In genomic region chr14:104795468-104795780, GRCh38 we compare ENCODE assay signal across 7 cellular contexts. TPM values are rescaled to one million over a fixed set of nuclear protein-coding genes. Genes with fewer than 3 reads are reported as not detected.
DNase-seq lines count a peak whose midpoint lies in the region; ATAC-seq and TF ChIP-seq lines count a peak whose summit lies in the region.

TSS of gene AKT1 (minus strand) at chr14:104795748. CDS start at chr14:104792643, 3,105 bp downstream.

- H3K4me3 Mint-ChIP-seq in natural killer cell = peak within 1 kb of the TSS; percentile 93

- H3K4me1 Mint-ChIP-seq in natural killer cell = peaks cover 19 to 65% of the 10 kb centered on the region in 2 donors

- H3K4me3 ChIP-seq in Panc1 (ENCODE audit: low read depth in 2 of 2, low read length in 2 of 2) (peak within 1 kb of the TSS; percentile 64), epithelial cell of esophagus (ENCODE audit: low read length) (peak within 1 kb of the TSS; percentile 75)

- H3K36me3 Mint-ChIP-seq in natural killer cell = no peaks in the 10 kb centered on the region

- no TSS peak for BruUV-seq in Panc1 (replicated peaks; lab: Mats Ljungman, UMichigan)

- TF ChIP-seq CTCF in Panc1 (IDR thresholded peaks at IDR 0.05) = no peak
- TF ChIP-seq CTCF in epithelial cell of esophagus (IDR thresholded peaks at IDR 0.05; ENCODE audit: insufficient read depth, low read depth, low read length, missing control alignments) = no peak
- TF ChIP-seq CTCF in natural killer cell (IDR thresholded peaks at IDR 0.05) = no peak

- DNase-seq in H4 (ENCODE audit: low spot score) = no peak
- DNase-seq in Panc1 (ENCODE audit: low read depth, low spot score) = no peak
- no peak for DNase-seq in epithelial cell of esophagus (ENCODE audit: low read depth)
- DNase-seq in natural killer cell = no peak
- DNase-seq in NOMO-1 treated with dmso at 0.1 percent for 144 hours (lab: John Stamatoyannopoulos, UW; ENCODE audit: unreplicated experiment) = no peak
- DNase-seq in COR-L47 (lab: John Stamatoyannopoulos, UW) = no peak

- ATAC-seq in Panc1 = peak; percentile 62
- peak; percentile 19 to 34 (median 31) for ATAC-seq in natural killer cell
- ATAC-seq in HG02571 (IDR thresholded peaks at IDR 0.05; ENCODE audit: unreplicated experiment) = no peak

- peak within 1 kb of the TSS; percentile 84 for H3K27ac ChIP-seq in Panc1 (ENCODE audit: low read length)

- POLR2A ChIA-PET in Panc1 (lab: Charles Lee) = no interaction called here

- intact Hi-C loops in Panc1 (cut with micrococcal nuclease; ENCODE audit: unreplicated experiment) = no loop called here
- intact Hi-C loops in natural killer cell (cut with micrococcal nuclease) = loop anchor here (2.0 kb wide), 1 partner anchor 43 kb away; the partner anchor contains the start of gene SIVA1

- CTCF ChIA-PET in Panc1 (lab: Charles Lee) = no interaction called here

- no peaks in the 10 kb centered on the region for H3K9me3 ChIP-seq in Panc1 (ENCODE audit: control insufficient read depth, insufficient read depth, low read depth, low read length)

- no peaks in the 10 kb centered on the region for H3K27me3 ChIP-seq in Panc1 (ENCODE audit: control insufficient read depth, insufficient read depth, low read length)

- H3K9me3 Mint-ChIP-seq in natural killer cell = no peaks in the 10 kb centered on the region

- in situ Hi-C loops in Panc1 (cut with HindIII; ENCODE audit: low pct_unique_long_range_greater_than_20kb, low sequenced_read_pairs) = no loop called here

- H3K27ac Mint-ChIP-seq in natural killer cell = peak within 1 kb of the TSS; percentile 85

- H3K36me3 ChIP-seq in Panc1 (ENCODE audit: control insufficient read depth, insufficient read depth, low read length) = peaks cover 2% of the 10 kb centered on the region; the same call in 1 of the 2 replicates

- peaks cover 62% of the 10 kb centered on the region for H3K4me1 ChIP-seq in Panc1 (ENCODE audit: control insufficient read depth, insufficient read depth, low read length)

- no peaks in the 10 kb centered on the region for H3K27me3 Mint-ChIP-seq in natural killer cell (ENCODE audit: low read depth in 2 of 2)

RNA-seq across cellular contexts. Expression of gene AKT1, which starts in this region (rescaled TPM):
- total RNA-seq in H4 (2014; rRNA removed; shearing (Covaris generic)) = 86.5 and 127 TPM in 2 replicates
- total RNA-seq in Panc1 (2021; ENCODE audit: unreplicated experiment) (175 TPM), natural killer cell (100 to 1,000 TPM; 152 to 163 (median 153) TPM)
- polyA plus RNA-seq in Panc1 (2012; ENCODE audit: insufficient read length) = 296 TPM
